Comparison of ENCODE assay signal across 9 cellular contexts in the genomic region with DNA sequence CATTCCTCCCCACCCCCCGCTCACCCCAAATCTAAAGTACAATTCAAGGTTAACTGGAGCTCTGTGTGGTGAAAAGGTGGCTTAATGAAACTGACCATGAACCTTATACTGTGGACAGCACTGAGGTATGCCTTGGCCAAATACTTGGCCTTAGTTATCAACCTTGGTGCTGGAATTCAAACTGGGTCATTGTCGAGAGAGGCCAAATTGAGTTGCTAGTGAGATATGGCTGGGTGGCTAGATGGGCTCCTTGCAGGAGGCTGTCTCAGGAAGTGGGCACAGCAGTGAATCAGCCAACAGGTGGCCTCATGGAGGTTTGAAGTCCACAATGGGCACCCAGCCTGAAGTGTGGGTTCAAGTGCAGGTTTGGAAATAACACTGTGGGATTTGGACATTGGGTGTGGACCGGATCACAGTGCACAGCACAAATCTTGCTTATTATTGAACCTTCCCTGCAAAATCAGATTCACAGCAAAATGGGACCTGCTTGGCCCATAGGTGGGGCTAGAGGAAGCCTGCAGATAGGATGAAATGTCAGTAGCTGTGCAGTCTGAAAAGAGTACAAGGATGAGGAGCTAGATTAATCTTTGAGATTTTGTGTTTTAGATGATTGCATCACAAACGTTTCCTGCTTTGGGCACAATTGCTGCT. TPM values are rescaled to one million over a fixed set of nuclear protein-coding genes. Genes with fewer than 3 reads are reported as not detected.
DNase-seq lines count a peak whose midpoint lies in the region; ATAC-seq and TF ChIP-seq lines count a peak whose summit lies in the region.
"Had no signal": no experiment of that assay in that cellular context is flagged by ENCODE, and none has a peak within 500 bp of the region (broad histone marks: within the 10 kb centered on the region; RNA-seq: fewer than 3 reads in every experiment).

No MANE protein-coding gene starts in this region.

- no peak overlapping the region for H3K4me3 Mint-ChIP-seq in CD8-positive, alpha-beta T cell

- peaks cover 23% of the 10 kb centered on the region; the same call in 1 of the 2 replicates for H3K79me2 ChIP-seq in KMS-11 (ENCODE audit: insufficient read depth, low read depth)

- H3K4me3 ChIP-seq in KMS-11 (IDR thresholded peaks at IDR 0.05; ENCODE audit: insufficient read depth, low read depth, low read length): no peak overlapping the region
- no peak overlapping the region for H3K4me3 ChIP-seq in body of pancreas
- no peak overlapping the region for H3K4me3 ChIP-seq in CD8-positive, alpha-beta T cell (ENCODE audit: low read depth, low read length)

- intact Hi-C loops in body of pancreas (cut with DNase I): no loop called here
- intact Hi-C loops in CD8-positive, alpha-beta T cell (cut with DNase I, micrococcal nuclease): no loop called here

- no peak overlapping the region for H3K27ac Mint-ChIP-seq in CD8-positive, alpha-beta T cell

- peaks cover 2% of the 10 kb centered on the region for H3K4me1 Mint-ChIP-seq in CD8-positive, alpha-beta T cell (ENCODE audit: low read depth)

- ATAC-seq in body of pancreas (peak; percentile 40), GM21717 (IDR thresholded peaks at IDR 0.05; ENCODE audit: unreplicated experiment) (no peak)
- no peak for ATAC-seq in CD8-positive, alpha-beta T cell

- H3K9me3 Mint-ChIP-seq in CD8-positive, alpha-beta T cell: no peaks in the 10 kb centered on the region

- H3K36me3 Mint-ChIP-seq in CD8-positive, alpha-beta T cell: no peaks in the 10 kb centered on the region

- H3K27me3 ChIP-seq in KMS-11 (ENCODE audit: insufficient read depth, low read depth) (no peaks in the 10 kb centered on the region), body of pancreas (no peaks in the 10 kb centered on the region)
- no peaks in the 10 kb centered on the region for H3K27me3 ChIP-seq in CD8-positive, alpha-beta T cell (ENCODE audit: insufficient read depth, low read length)

- H4K20me1 ChIP-seq in KMS-11 (ENCODE audit: insufficient read depth): no peaks in the 10 kb centered on the region

- in situ Hi-C loops in GM13976 (cut with MboI; ENCODE audit: low sequenced_read_pairs, unreplicated experiment): no loop called here

- 0 out of 2 replicates have a peak overlapping the region, but pooled peaks have one; percentile 6 for H2AFZ ChIP-seq in KMS-11 (ENCODE audit: low read depth)

- no peak overlapping the region for H3K9ac ChIP-seq in KMS-11

- H3K4me1 ChIP-seq in KMS-11 (ENCODE audit: low read depth, poor library complexity, severe bottlenecking): peaks cover 29% of the 10 kb centered on the region
- peaks cover 18% of the 10 kb centered on the region for H3K4me1 ChIP-seq in body of pancreas
- H3K4me1 ChIP-seq in CD8-positive, alpha-beta T cell (ENCODE audit: insufficient read depth, low read length): no peaks in the 10 kb centered on the region

- POLR2A ChIA-PET in CD8-positive, alpha-beta T cell (lab: Charles Lee): no interaction called here

- H3K27ac ChIP-seq in KMS-11: no peak overlapping the region
- no peak overlapping the region for H3K27ac ChIP-seq in body of pancreas
- no peak overlapping the region for H3K27ac ChIP-seq in CD8-positive, alpha-beta T cell (ENCODE audit: low read depth, low read length)

- H3K9me3 ChIP-seq in body of pancreas: no peaks in the 10 kb centered on the region
- no peaks in the 10 kb centered on the region for H3K9me3 ChIP-seq in CD8-positive, alpha-beta T cell (ENCODE audit: low read length)

- 0 out of 2 replicates have a peak overlapping the region, but pooled peaks have one; percentile 25 for H3K4me2 ChIP-seq in KMS-11

- no peaks in the 10 kb centered on the region for H3K27me3 Mint-ChIP-seq in CD8-positive, alpha-beta T cell (ENCODE audit: low read depth)

- no peaks in the 10 kb centered on the region for H3K36me3 ChIP-seq in KMS-11 (ENCODE audit: insufficient read depth)
- H3K36me3 ChIP-seq in body of pancreas (replicated peaks in 1 of 2; ENCODE audit: insufficient read depth in 1 of 2, low read depth in 2 of 2): no peaks in the 10 kb centered on the region
- no peaks in the 10 kb centered on the region for H3K36me3 ChIP-seq in CD8-positive, alpha-beta T cell (ENCODE audit: insufficient read depth, low read length)

- TF ChIP-seq CTCF in GM13976 (IDR thresholded peaks at IDR 0.05; ENCODE audit: borderline replicate concordance, control extremely low read depth, extremely low read depth, insufficient read depth, missing control alignments) (peak; percentile 12), KMS-11 (conservative IDR thresholded peaks at IDR 0.05; ENCODE audit: low read depth, low read length) (peak; percentile 72), body of pancreas (IDR thresholded peaks at IDR 0.05) (peak; percentile 8 to 49 (median 38))
- no peak for TF ChIP-seq CTCF in CD8-positive, alpha-beta T cell (IDR thresholded peaks at IDR 0.05)

- TF ChIP-seq POLR2A in body of pancreas (IDR thresholded peaks at IDR 0.05): no peak

- 56 to 68% methylated on average over 4 of the region's 4 CpGs for WGBS in body of pancreas, 2 donors

- CTCF ChIA-PET in CD8-positive, alpha-beta T cell (lab: Charles Lee): no interaction called here

- peak; percentile 6 for DNase-seq in GM13976 (ENCODE audit: low spot score)
- peak in 2 of 4 donors; percentile 8 to 35 for DNase-seq in body of pancreas
- peak; percentile 7 for DNase-seq in midbrain (lab: John Stamatoyannopoulos, UW)
- DNase-seq in stimulated activated CD4-positive, alpha-beta T cell treated with anti-CD3 and anti-CD28 coated beads, Interleukin-15, amount 100 ng/mL, for 24 hours: no peak
- DNase-seq in CD8-positive, alpha-beta T cell: no peak
- DNase-seq: activated CD4-positive, alpha-beta T cell treated with anti-CD3 and anti-CD28 coated beads, Interleukin-2, amount 50 U/mL, for 4 hours; hippocampal formation had no signal

RNA-seq across cellular contexts. Expression of a gene that starts 5.6 kb away (rescaled TPM):
- 10 to 100 TPM; 23.1 to 48.8 TPM for total RNA-seq in body of pancreas
- under 1 TPM; 0.46 to 0.67 TPM for total RNA-seq in CD8-positive, alpha-beta T cell

Comparison
In these comparisons a context has a peak if more than half of its experiments do, and no peak if none do; other contexts are left out.
1. DNase-seq: peak in GM13976 (single experiment) and midbrain (single experiment); none in stimulated activated CD4-positive, alpha-beta T cell treated with anti-CD3 and anti-CD28 coated beads, Interleukin-15, amount 100 ng/mL, for 24 hours (single experiment) and CD8-positive, alpha-beta T cell (0 of 7).
2. RNA of a gene that starts 5.6 kb away (total RNA-seq): 23.1 to 48.8 TPM in body of pancreas; 0.46 to 0.67 TPM in CD8-positive, alpha-beta T cell; every median in the first group is over 10 times any median in the second.